Comparison of ENCODE assay signal across 8 cellular contexts in genomic region chr4:123452585-123452984, GRCh38. TPM values are rescaled to one million over a fixed set of nuclear protein-coding genes. Genes with fewer than 3 reads are reported as not detected.
DNase-seq lines count a peak whose midpoint lies in the region; ATAC-seq, FAIRE-seq and TF ChIP-seq lines count a peak whose summit lies in the region.

No MANE protein-coding gene starts in this region.

- no peak overlapping the region for H3K27ac ChIP-seq in endothelial cell of umbilical vein (ENCODE audit: insufficient read depth, low read depth, low read length)
- no peak overlapping the region for H3K27ac ChIP-seq in suprapubic skin

- H3K4me2 ChIP-seq in endothelial cell of umbilical vein (ENCODE audit: insufficient read depth, low read length), result no peak overlapping the region

- intact Hi-C loops in endothelial cell of umbilical vein (cut with micrococcal nuclease), result no loop called here
- intact Hi-C loops in posterior vena cava (cut with DNase I), result no loop called here

- dilution Hi-C loops in endothelial cell of umbilical vein (cut with MboI; ENCODE audit: extremely low pct_ligation_motif_present, low sequenced_read_pairs), result no loop called here

- BruUV-seq in endothelial cell of umbilical vein (replicated peaks; lab: Mats Ljungman, UMichigan), result no TSS peak

- H3K9me3 ChIP-seq in endothelial cell of umbilical vein (replicated peaks; ENCODE audit: control insufficient read depth, insufficient read depth, low read length) (no peaks in the 10 kb centered on the region), suprapubic skin (no peaks in the 10 kb centered on the region)

- no peaks in the 10 kb centered on the region for H3K79me2 ChIP-seq in endothelial cell of umbilical vein (ENCODE audit: control insufficient read depth, insufficient read depth, low read length)

- TF ChIP-seq CTCF in endothelial cell of umbilical vein (IDR thresholded peaks at IDR 0.05; ENCODE audit: extremely low read depth in 1 of 2, insufficient read depth in 1 of 2, low read depth in 1 of 2, low read length in 2 of 2), result no peak
- TF ChIP-seq CTCF in suprapubic skin (IDR thresholded peaks at IDR 0.05), result no peak

- CTCF ChIA-PET in endothelial cell of umbilical vein (lab: Charles Lee), result interaction anchor here (1.1 to 1.4 kb wide), 3 partner anchors 9 to 324 kb away, joined by 3 to 4 read pairs (median 4); no protein-coding TSS in a partner anchor

- H2AFZ ChIP-seq in endothelial cell of umbilical vein (ENCODE audit: low read depth, low read length), result no peak overlapping the region

- H3K9me1 ChIP-seq in endothelial cell of umbilical vein (replicated peaks; ENCODE audit: control insufficient read depth, extremely low read depth, insufficient read depth, low read length), result no peaks in the 10 kb centered on the region

- ATAC-seq in activated CD4-positive, CD25-positive, alpha-beta regulatory T cell treated with anti-CD3 and anti-CD28 coated beads, Interleukin-2, amount 50 U/mL, for 24 hours, result no peak

- no peak overlapping the region for H3K9ac ChIP-seq in endothelial cell of umbilical vein (replicated peaks; ENCODE audit: extremely low read depth, insufficient read depth, low read length)

- peak; percentile 24 for FAIRE-seq in endothelial cell of umbilical vein (lab: Jason Lieb, UNC)

- DNase-seq in GM04504 (ENCODE audit: low read depth) (peak; percentile 67), NCI-H2196 (lab: John Stamatoyannopoulos, UW; ENCODE audit: unreplicated experiment) (peak; percentile 43), endothelial cell of umbilical vein (ENCODE audit: low read depth, low spot score) (peak; percentile 59), posterior vena cava (ENCODE audit: low spot score) (peak; percentile 81), suprapubic skin (ENCODE audit: low spot score in 2 of 2) (no peak), SHP77 treated with DMSO at 0.1 percent for 48 hours (lab: John Stamatoyannopoulos, UW) (no peak), DMS79 (lab: John Stamatoyannopoulos, UW) (no peak)

- TF ChIP-seq POLR2A in endothelial cell of umbilical vein (IDR thresholded peaks at IDR 0.05; ENCODE audit: low read depth, low read length), result no peak
- TF ChIP-seq POLR2A in suprapubic skin (IDR thresholded peaks at IDR 0.05), result no peak

- POLR2A ChIA-PET in endothelial cell of umbilical vein (lab: Charles Lee), result no interaction called here

- H3K4me3 ChIP-seq in endothelial cell of umbilical vein (replicated peaks in 1 of 3; ENCODE audit: insufficient read depth in 1 of 3, low read depth in 1 of 3, low read length in 3 of 3), result no peak overlapping the region
- H3K4me3 ChIP-seq in suprapubic skin, result no peak overlapping the region

- H3K4me1 ChIP-seq in endothelial cell of umbilical vein (ENCODE audit: control insufficient read depth, extremely low read depth, insufficient read depth, low read length) (peaks cover 21% of the 10 kb centered on the region), suprapubic skin (peaks cover 9% of the 10 kb centered on the region)

- H3K36me3 ChIP-seq in endothelial cell of umbilical vein (ENCODE audit: control insufficient read depth in 2 of 2, extremely low read depth in 1 of 2, insufficient read depth in 2 of 2, low read length in 2 of 2) (no peaks in the 10 kb centered on the region), suprapubic skin (no peaks in the 10 kb centered on the region)

- H3K27me3 ChIP-seq in endothelial cell of umbilical vein (ENCODE audit: control insufficient read depth in 2 of 2, insufficient read depth in 2 of 2, low read length in 2 of 2), result no peaks in the 10 kb centered on the region
- H3K27me3 ChIP-seq in suprapubic skin, result no peaks in the 10 kb centered on the region

- H4K20me1 ChIP-seq in endothelial cell of umbilical vein (replicated peaks; ENCODE audit: control insufficient read depth, extremely low read depth, insufficient read depth, low read length), result no peaks in the 10 kb centered on the region

- TF ChIP-seq EP300 in suprapubic skin (IDR thresholded peaks at IDR 0.05), result no peak

TF ChIP-seq in endothelial cell of umbilical vein, 7 proteins besides CTCF, POLR2A, EP300 and RAD21:
- TF ChIP-seq MYC (IDR thresholded peaks at IDR 0.05; ENCODE audit: low read depth, low read length) (no peak), JUN (IDR thresholded peaks at IDR 0.05; ENCODE audit: borderline replicate concordance, insufficient read depth, insufficient read length, low read depth) (no peak), EZH2 (IDR thresholded peaks at IDR 0.05; ENCODE audit: borderline replicate concordance, low read depth, low read length, severe bottlenecking) (no peak), POLR2AphosphoS5 (IDR thresholded peaks at IDR 0.05; ENCODE audit: insufficient read depth, low read depth, low read length) (no peak), FOS (IDR thresholded peaks at IDR 0.05; ENCODE audit: borderline replicate concordance, insufficient read depth, low read length) (peak; percentile 32), MAX (IDR thresholded peaks at IDR 0.05; ENCODE audit: insufficient read depth, insufficient read length) (no peak), GATA2 (IDR thresholded peaks at IDR 0.05; ENCODE audit: insufficient read depth, insufficient read length, low read depth, low read length) (peak; percentile 43)

RNA-seq across cellular contexts. Expression of gene SPRY1, which starts 56.0 kb away (rescaled TPM):
- total RNA-seq in endothelial cell of umbilical vein (43.7 and 59.6 TPM in 2 replicates), posterior vena cava (100 to 1,000 TPM; 109 to 111 TPM), suprapubic skin (100 to 1,000 TPM; 113 to 381 (median 206) TPM)
- 12.5 and 14.1 TPM in 2 replicates for polyA plus RNA-seq in endothelial cell of umbilical vein
- polyA plus RNA-seq in endothelial cell of umbilical vein (2011; cell fraction: cytosol; rRNA removed), result 7.7 and 9.2 TPM in 2 replicates
- polyA plus RNA-seq in endothelial cell of umbilical vein (2011; cell fraction: nucleus; rRNA removed), result 13.9 and 17.0 TPM in 2 replicates
- 5.0 and 5.8 TPM in 2 replicates for polyA plus RNA-seq in endothelial cell of umbilical vein (2012)
- 18.6 and 19.6 TPM in 2 replicates for polyA minus RNA-seq in endothelial cell of umbilical vein
- not detected for polyA minus RNA-seq in endothelial cell of umbilical vein (2011; cell fraction: cytosol; rRNA and poly(A)+ RNA removed)
- polyA minus RNA-seq in endothelial cell of umbilical vein (2011; cell fraction: nucleus; rRNA and poly(A)+ RNA removed), result 20.7 and 22.4 TPM in 2 replicates

Comparison
In these comparisons a context has a peak if more than half of its experiments do, and no peak if none do; other contexts are left out.
1. DNase-seq: peak in GM04504 (single experiment), NCI-H2196 (single experiment), endothelial cell of umbilical vein (single experiment) and posterior vena cava (single experiment); none in suprapubic skin (0 of 2), SHP77 treated with DMSO at 0.1 percent for 48 hours (single experiment) and DMS79 (single experiment).